8 cellular contexts compared by ENCODE assay signal in the genomic region with DNA sequence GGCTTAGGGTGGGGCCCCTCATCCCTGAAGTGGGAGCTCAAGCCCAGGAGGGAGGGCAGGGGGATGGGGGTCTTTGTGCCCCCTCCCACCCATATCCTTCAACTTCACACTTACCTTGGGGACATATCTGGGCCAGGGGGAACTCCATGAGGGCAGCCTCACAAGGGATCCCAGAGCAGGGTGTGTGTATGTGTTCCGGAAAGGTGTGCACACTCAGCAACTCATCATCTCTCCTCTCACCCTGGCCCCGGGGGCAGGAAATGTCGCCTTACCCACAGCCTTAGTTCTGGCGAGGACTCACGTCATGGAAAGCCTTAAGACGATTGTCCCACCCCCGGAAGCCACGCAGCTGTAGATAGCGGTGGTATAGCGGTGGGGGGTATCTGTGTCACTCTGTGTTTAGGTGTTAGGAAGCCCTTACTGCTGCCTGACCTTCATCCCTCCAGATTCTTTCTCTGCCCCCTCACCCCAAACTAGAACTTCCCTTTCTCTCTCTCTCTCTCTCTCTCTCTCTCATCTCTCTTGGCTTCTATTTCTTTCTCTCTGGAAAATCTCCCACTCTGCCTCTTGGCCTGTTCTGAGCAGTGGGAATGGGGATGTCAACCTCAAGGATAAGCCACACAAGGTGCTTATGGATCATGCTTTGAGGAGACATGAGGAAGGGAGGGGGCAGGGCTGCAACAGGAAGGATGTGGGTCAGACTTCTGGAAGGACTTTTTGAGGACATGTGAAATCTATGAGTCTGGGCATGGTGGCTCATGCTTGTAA. TPM values are rescaled to one million over a fixed set of nuclear protein-coding genes. Genes with fewer than 3 reads are reported as not detected.
DNase-seq lines count a peak whose midpoint lies in the region; ATAC-seq lines count a peak whose summit lies in the region.

Gene SH2D2A, minus strand, starts transcription at position 288 of the 768 bp plus-strand sequence. Its CDS starts 140 bp downstream, at position 148.

- DNase-seq in NOMO-1 (lab: John Stamatoyannopoulos, UW; ENCODE audit: unreplicated experiment in 2 of 2), result peak; percentile 34 to 65
- DNase-seq in activated T-cell treated with anti-CD3 and anti-CD28 coated beads for 4 hours, result peak; percentile 94
- peak; percentile 80 for DNase-seq in cardiac septum (ENCODE audit: low spot score)
- DNase-seq in stimulated activated CD4-positive, alpha-beta T cell treated with anti-CD3 and anti-CD28 coated beads, Interleukin-4, amount 100 ng/mL, for 1 hour, result peak; percentile 87
- DNase-seq in cerebellar cortex (ENCODE audit: low spot score), result no peak

- H3K4me3 ChIP-seq in BLaER1 treated with 17β-estradiol and CSF1 and Interleukin-3, amounts not matched to agents 10 nM and 100 nM, result peak within 1 kb of the TSS; percentile 22 to 66 (median 51); a peak in 19 of 20 replicates

- H3K4me1 ChIP-seq in BLaER1 treated with 17β-estradiol and CSF1 and Interleukin-3, amounts not matched to agents 10 nM and 100 nM, result peaks cover 54 to 64% (median 59%) of the 10 kb centered on the region in 10 experiments

- peak within 1 kb of the TSS; percentile 52 to 83 (median 76); a peak in 21 of 22 replicates for H3K27ac ChIP-seq in BLaER1 treated with 17β-estradiol and CSF1 and Interleukin-3, amounts not matched to agents 10 nM and 100 nM

- H3K4me2 ChIP-seq in BLaER1 treated with 17β-estradiol and CSF1 and Interleukin-3, amounts not matched to agents 10 nM and 100 nM, result peak within 1 kb of the TSS; percentile 84 to 100 (median 92)

- no peaks in the 10 kb centered on the region for H3K9me3 ChIP-seq in BLaER1 treated with 17β-estradiol and CSF1 and Interleukin-3, amounts not matched to agents 10 nM and 100 nM (replicated peaks in 1 of 11)

- peaks cover 0 to 16% (median 0%) of the 10 kb centered on the region in 11 experiments; a peak in 5 of 22 replicates for H3K36me3 ChIP-seq in BLaER1 treated with 17β-estradiol and CSF1 and Interleukin-3, amounts not matched to agents 10 nM and 100 nM

- peak within 1 kb of the TSS; percentile 58 to 81 (median 71) for H3K9ac ChIP-seq in BLaER1 treated with 17β-estradiol and CSF1 and Interleukin-3, amounts not matched to agents 10 nM and 100 nM

- ATAC-seq in GM21515 (IDR thresholded peaks at IDR 0.05; ENCODE audit: unreplicated experiment) (peak; percentile 57), GM19035 (IDR thresholded peaks at IDR 0.05; ENCODE audit: unreplicated experiment) (no peak)

- no peaks in the 10 kb centered on the region for H3K27me3 ChIP-seq in BLaER1 treated with 17β-estradiol and CSF1 and Interleukin-3, amounts not matched to agents 10 nM and 100 nM

- intact Hi-C loops in cardiac septum (cut with DNase I), result no loop called here

- H4K20me1 ChIP-seq in BLaER1 treated with 17β-estradiol and CSF1 and Interleukin-3, amounts not matched to agents 10 nM and 100 nM, result no peaks in the 10 kb centered on the region; a peak in 1 of 22 replicates

RNA-seq across cellular contexts. Expression of gene SH2D2A, which starts in this region (rescaled TPM):
- total RNA-seq in cardiac septum, result 1.4 TPM
